8 cellular contexts compared by ENCODE assay signal in genomic region chr3:129182390-129183180, GRCh38. TPM values are rescaled to one million over a fixed set of nuclear protein-coding genes. Genes with fewer than 3 reads are reported as not detected.
DNase-seq lines count a peak whose midpoint lies in the region; ATAC-seq and TF ChIP-seq lines count a peak whose summit lies in the region.

No MANE protein-coding gene starts in this region.

- H3K9me3 Mint-ChIP-seq in activated CD4-positive, alpha-beta memory T cell treated with anti-CD3 and anti-CD28 coated beads, Interleukin-2, amount 10 ng/mL, durations not matched to agents 7 days and 5 days = no peaks in the 10 kb centered on the region
- no peaks in the 10 kb centered on the region for H3K9me3 Mint-ChIP-seq in progenitor cell of endocrine pancreas (ENCODE audit: low read depth)

- no peaks in the 10 kb centered on the region for H3K27me3 Mint-ChIP-seq in activated CD4-positive, alpha-beta memory T cell treated with anti-CD3 and anti-CD28 coated beads, Interleukin-2, amount 10 ng/mL, durations not matched to agents 7 days and 5 days
- no peaks in the 10 kb centered on the region for H3K27me3 Mint-ChIP-seq in progenitor cell of endocrine pancreas

- H3K36me3 ChIP-seq in BJ (ENCODE audit: control insufficient read depth, insufficient read depth, low read length) (peaks cover 1% of the 10 kb centered on the region; the same call in 1 of the 2 replicates), HEK293 (ENCODE audit: control insufficient read depth in 2 of 2, insufficient read depth in 1 of 2, low read length in 2 of 2) (peaks cover 18 to 27% of the 10 kb centered on the region in 2 experiments; a peak in 2 of 3 replicates)

- DNase-seq in BJ (ENCODE audit: low read depth) (no peak), foreskin keratinocyte (peak in 1 of 2 donors; percentile 41), progenitor cell of endocrine pancreas (ENCODE audit: low spot score, unreplicated experiment) (no peak), H4 (ENCODE audit: low spot score) (no peak)
- peak; percentile 45 for DNase-seq in activated CD4-positive, alpha-beta memory T cell treated with anti-CD3 and anti-CD28 coated beads, Interleukin-2, amount 10 ng/mL, durations not matched to agents 7 days and 5 days
- no peak for DNase-seq in activated CD4-positive, CD25-positive, alpha-beta regulatory T cell (lab: John Stamatoyannopoulos, UW)

- H3K4me3 ChIP-seq in BJ (ENCODE audit: low read depth, low read length) = peak overlapping the region; percentile 89
- H3K4me3 ChIP-seq in HEK293 (ENCODE audit: low read depth, low read length) = peak overlapping the region; percentile 99

- peak overlapping the region; percentile 93 for H3K27ac Mint-ChIP-seq in activated CD4-positive, alpha-beta memory T cell treated with anti-CD3 and anti-CD28 coated beads, Interleukin-2, amount 10 ng/mL, durations not matched to agents 7 days and 5 days
- H3K27ac Mint-ChIP-seq in progenitor cell of endocrine pancreas = peak overlapping the region; percentile 99

- TF ChIP-seq CTCF in BJ (IDR thresholded peaks at IDR 0.05; ENCODE audit: insufficient read depth, low read depth, low read length) = no peak
- TF ChIP-seq CTCF in HEK293 (tag by site-specific recombination; IDR thresholded peaks at IDR 0.05) = no peak
- TF ChIP-seq CTCF in foreskin keratinocyte (conservative IDR thresholded peaks at IDR 0.05) = no peak
- TF ChIP-seq CTCF in progenitor cell of endocrine pancreas (IDR thresholded peaks at IDR 0.05; ENCODE audit: unreplicated experiment) = no peak

- no peaks in the 10 kb centered on the region for H3K27me3 ChIP-seq in BJ (ENCODE audit: control insufficient read depth, insufficient read depth, low read length)
- no peaks in the 10 kb centered on the region for H3K27me3 ChIP-seq in foreskin keratinocyte

- ATAC-seq in foreskin keratinocyte = no peak
- ATAC-seq in HG02642 (IDR thresholded peaks at IDR 0.05; ENCODE audit: poor library complexity, unreplicated experiment) = no peak

- peak overlapping the region; percentile 90 for H3K27ac ChIP-seq in HEK293 (ENCODE audit: extremely low read depth, low read depth, low read length)
- peak overlapping the region; percentile 82 for H3K27ac ChIP-seq in foreskin keratinocyte

- H3K9me3 ChIP-seq in HEK293 (ENCODE audit: control insufficient read depth, insufficient read depth, low read depth, low read length) = no peaks in the 10 kb centered on the region

- peak overlapping the region; percentile 94 for H3K4me3 Mint-ChIP-seq in activated CD4-positive, alpha-beta memory T cell treated with anti-CD3 and anti-CD28 coated beads, Interleukin-2, amount 10 ng/mL, durations not matched to agents 7 days and 5 days
- peak overlapping the region; percentile 93 for H3K4me3 Mint-ChIP-seq in progenitor cell of endocrine pancreas (ENCODE audit: low read depth)

- H3K4me1 ChIP-seq in HEK293 (ENCODE audit: control insufficient read depth, insufficient read depth, low read length) = peaks cover 7% of the 10 kb centered on the region
- peaks cover 19% of the 10 kb centered on the region for H3K4me1 ChIP-seq in foreskin keratinocyte

- POLR2A ChIA-PET in BJ (lab: Charles Lee) = interaction anchor here (0.6 kb wide), 1 partner anchor 61 kb away, joined by 4 read pairs; no protein-coding TSS in a partner anchor
- POLR2A ChIA-PET in HEK293 (lab: Yijun Ruan, JAX) = interaction anchor here (1.1 kb wide), 1 partner anchor 21 kb away, joined by 4 read pairs; no protein-coding TSS in a partner anchor
- POLR2A ChIA-PET in activated CD4-positive, alpha-beta memory T cell treated with anti-CD3 and anti-CD28 coated beads, Interleukin-2, amount 10 ng/mL, durations not matched to agents 7 days and 5 days (lab: Charles Lee) = interaction anchor here (1.0 to 12.2 kb wide), 18 partner anchors 7 to 303 kb away, joined by 3 to 393 read pairs (median 7); partner anchors contain the start of genes ACAD9, COPG1, HMCES and RAB43

- peaks cover 55% of the 10 kb centered on the region for H3K36me3 Mint-ChIP-seq in activated CD4-positive, alpha-beta memory T cell treated with anti-CD3 and anti-CD28 coated beads, Interleukin-2, amount 10 ng/mL, durations not matched to agents 7 days and 5 days (ENCODE audit: low read depth)
- H3K36me3 Mint-ChIP-seq in progenitor cell of endocrine pancreas (ENCODE audit: insufficient read depth) = peaks cover 4% of the 10 kb centered on the region

- CTCF ChIA-PET in BJ (lab: Yijun Ruan, JAX) = interaction anchor here (0.9 to 2.8 kb wide), 2 partner anchors 21 to 63 kb away, joined by 4 to 16 read pairs; no protein-coding TSS in a partner anchor
- CTCF ChIA-PET in HEK293 (lab: Yijun Ruan, JAX) = interaction anchor here (1.0 to 3.1 kb wide), 4 partner anchors 14 to 129 kb away, joined by 3 to 18 read pairs (median 4); no protein-coding TSS in a partner anchor
- CTCF ChIA-PET in activated CD4-positive, alpha-beta memory T cell treated with anti-CD3 and anti-CD28 coated beads, Interleukin-2, amount 10 ng/mL, durations not matched to agents 7 days and 5 days (lab: Charles Lee) = interaction anchor here (1.0 to 6.7 kb wide), 13 partner anchors 14 to 502 kb away, joined by 3 to 71 read pairs (median 4); partner anchors contain the start of genes COPG1 and RAB43

- H3K4me1 Mint-ChIP-seq in activated CD4-positive, alpha-beta memory T cell treated with anti-CD3 and anti-CD28 coated beads, Interleukin-2, amount 10 ng/mL, durations not matched to agents 7 days and 5 days = peaks cover 56% of the 10 kb centered on the region
- H3K4me1 Mint-ChIP-seq in progenitor cell of endocrine pancreas (ENCODE audit: low read depth) = peaks cover 31% of the 10 kb centered on the region

TF ChIP-seq in HEK293, 187 proteins besides CTCF, POLR2A, EP300 and RAD21:
- TF ChIP-seq ZNF843 (tag by site-specific recombination; IDR thresholded peaks at IDR 0.05) = 0 out of 2 replicates have a peak, but pooled peaks have one; percentile 5
- no peak for TF ChIP-seq ZNF302 (tag by site-specific recombination; IDR thresholded peaks at IDR 0.05; ENCODE audit: low read depth)
- TF ChIP-seq PRDM4 (tag by site-specific recombination; IDR thresholded peaks at IDR 0.05) = 0 out of 2 replicates have a peak, but pooled peaks have one; percentile 40

RNA-seq across cellular contexts. Expression of gene CNBP, which starts 1.1 kb away (rescaled TPM):
- polyA plus RNA-seq in BJ (2011; rRNA removed) = 268 and 278 TPM in 2 replicates
- polyA minus RNA-seq in BJ (2011; rRNA and poly(A)+ RNA removed) = 77.7 and 100 TPM in 2 replicates
- 100 to 1,000 TPM; 321 to 322 TPM for total RNA-seq in activated CD4-positive, alpha-beta memory T cell treated with anti-CD3 and anti-CD28 coated beads, Interleukin-2, amount 10 ng/mL, durations not matched to agents 7 days and 5 days
- total RNA-seq in foreskin keratinocyte = 330 and 340 TPM in 2 replicates
- polyA plus RNA-seq in foreskin keratinocyte = 274 and 309 TPM in 2 replicates
- total RNA-seq in progenitor cell of endocrine pancreas = 192 and 194 TPM in 2 replicates
- 336 and 394 TPM in 2 replicates for total RNA-seq in H4 (2014; rRNA removed; shearing (Covaris generic))

RNA-seq across cellular contexts. Expression of gene ISY1, which starts 21.7 kb away (rescaled TPM):
- 21.0 and 34.2 TPM in 2 replicates for polyA plus RNA-seq in BJ (2011; rRNA removed)
- 10.4 and 20.8 TPM in 2 replicates for polyA minus RNA-seq in BJ (2011; rRNA and poly(A)+ RNA removed)
- total RNA-seq in activated CD4-positive, alpha-beta memory T cell treated with anti-CD3 and anti-CD28 coated beads, Interleukin-2, amount 10 ng/mL, durations not matched to agents 7 days and 5 days = 10 to 100 TPM; 63.9 to 66.2 TPM
- 28.3 and 31.4 TPM in 2 replicates for total RNA-seq in foreskin keratinocyte
- 29.6 and 34.7 TPM in 2 replicates for polyA plus RNA-seq in foreskin keratinocyte
- total RNA-seq in progenitor cell of endocrine pancreas = 34.0 and 37.4 TPM in 2 replicates
- total RNA-seq in H4 (2014; rRNA removed; shearing (Covaris generic)) = 51.2 and 54.9 TPM in 2 replicates
